8 cellular contexts compared by ENCODE assay signal in genomic region chr2:39728085-39728484, GRCh38. TPM values are rescaled to one million over a fixed set of nuclear protein-coding genes. Genes with fewer than 3 reads are reported as not detected.
A peak's percentile ranks its signal among the peaks of the same experiment; 100 is the strongest.
DNase-seq lines count a peak whose midpoint lies in the region; ATAC-seq and TF ChIP-seq lines count a peak whose summit lies in the region.
"Not testable (repeated sequence)": the region's sequence is repeated elsewhere in the genome, so short reads cannot be mapped to it uniquely, and the experiment has no call there.

No MANE protein-coding gene starts in this region.

- H3K27me3 ChIP-seq in brain microvascular endothelial cell (replicated peaks) = not testable (repeated sequence)

- not testable (repeated sequence) for H3K36me3 ChIP-seq in brain microvascular endothelial cell (replicated peaks)

- H3K4me3 ChIP-seq in brain microvascular endothelial cell (ENCODE audit: low read depth, low read length) = not testable (repeated sequence)

- H3K27ac ChIP-seq in brain microvascular endothelial cell = peak overlapping the region; percentile 24

- in situ Hi-C loops in brain microvascular endothelial cell (cut with HindIII; ENCODE audit: low pct_ligation_motif_present, low sequenced_read_pairs) = not testable (repeated sequence)

- peak overlapping the region; percentile 67 for H3K27ac Mint-ChIP-seq in osteocyte (ENCODE audit: unreplicated experiment)

- H3K4me3 Mint-ChIP-seq in osteocyte (ENCODE audit: unreplicated experiment) = not testable (repeated sequence)

- DNase-seq in Daoy (ENCODE audit: low read depth) = peak; percentile 62
- DNase-seq in NCI-H526 (lab: John Stamatoyannopoulos, UW) = peak; percentile 80 to 83
- peak; percentile 38 for DNase-seq in brain microvascular endothelial cell
- not testable (repeated sequence) for DNase-seq in osteocyte (ENCODE audit: extremely low spot score, unreplicated experiment)

- H3K27me3 Mint-ChIP-seq in osteocyte (ENCODE audit: unreplicated experiment) = not testable (repeated sequence)

- not testable (repeated sequence) for TF ChIP-seq CTCF in brain microvascular endothelial cell (IDR thresholded peaks at IDR 0.05; ENCODE audit: low read depth, low read length, missing control alignments); osteocyte (IDR thresholded peaks at IDR 0.05)

- H3K4me1 Mint-ChIP-seq in osteocyte (ENCODE audit: unreplicated experiment) = peaks cover 34% of the 10 kb centered on the region

- ATAC-seq in GM18870 (IDR thresholded peaks at IDR 0.05; ENCODE audit: unreplicated experiment) (peak; percentile 70), GM21515 (IDR thresholded peaks at IDR 0.05; ENCODE audit: unreplicated experiment) (peak; percentile 56), HG02885 (IDR thresholded peaks at IDR 0.05; ENCODE audit: poor library complexity, unreplicated experiment) (peak; percentile 32), HG03342 (IDR thresholded peaks at IDR 0.05; ENCODE audit: unreplicated experiment) (peak; percentile 55)

- H3K36me3 Mint-ChIP-seq in osteocyte (ENCODE audit: unreplicated experiment) = not testable (repeated sequence)

- not testable (repeated sequence) for H3K9me3 Mint-ChIP-seq in osteocyte (ENCODE audit: unreplicated experiment)

RNA-seq across cellular contexts. Expression of gene THUMPD2, which starts 51.0 kb away (rescaled TPM):
- 13.6 and 15.8 TPM in 2 replicates for total RNA-seq in Daoy (2014; rRNA removed; shearing (Covaris generic))
- total RNA-seq in osteocyte = 5.3 and 7.3 TPM in 2 replicates
